In genomic region chr1:34865573-34865972, GRCh38 we compare ENCODE assay signal across 9 cellular contexts. TPM values are rescaled to one million over a fixed set of nuclear protein-coding genes. Genes with fewer than 3 reads are reported as not detected.
A peak's percentile ranks its signal among the peaks of the same experiment; 100 is the strongest.
DNase-seq lines count a peak whose midpoint lies in the region; ATAC-seq, FAIRE-seq and TF ChIP-seq lines count a peak whose summit lies in the region.
"Had no signal": no experiment of that assay in that cellular context is flagged by ENCODE, and none has a peak within 500 bp of the region (broad histone marks: within the 10 kb centered on the region; RNA-seq: fewer than 3 reads in every experiment).

No MANE protein-coding gene starts in this region.

- in situ Hi-C loops in Panc1 (cut with HindIII; ENCODE audit: low pct_unique_long_range_greater_than_20kb, low sequenced_read_pairs): no loop called here

- peaks cover 54% of the 10 kb centered on the region for H3K27me3 Mint-ChIP-seq in Calu3 (ENCODE audit: unreplicated experiment)

- ATAC-seq in Panc1 (no peak), esophagus mucosa (peak; percentile 3), pancreas (peak in 2 of 4 donors; percentile 1 to 24), HG03342 (IDR thresholded peaks at IDR 0.05; ENCODE audit: unreplicated experiment) (no peak)

- no peaks in the 10 kb centered on the region for H3K9me3 Mint-ChIP-seq in Calu3 (ENCODE audit: low read depth, unreplicated experiment)
- H3K9me3 Mint-ChIP-seq: T-helper 1 cell treated with Interleukin-12 subunit alpha and Interleukin-12 subunit beta and Interleukin-4 antibody, amounts not matched to agents 30 μg/mL and 1 μg/mL, for 36 hours had no signal

- WGBS in pancreas, 2 donors: 19 to 22% methylated on average over 20 to 25 of the region's 25 CpGs

- H3K4me3 Mint-ChIP-seq in Calu3 (ENCODE audit: low read depth, unreplicated experiment): peak overlapping the region; percentile 68

- POLR2A ChIA-PET in Panc1 (lab: Charles Lee): no interaction called here

- peaks cover 9% of the 10 kb centered on the region for H3K36me3 Mint-ChIP-seq in Calu3 (ENCODE audit: insufficient read depth, unreplicated experiment)

- H3K27ac ChIP-seq in Panc1 (ENCODE audit: low read length): peak overlapping the region; percentile 72; the same call in 1 of the 2 replicates
- peak overlapping the region; percentile 73 to 86 (median 81) for H3K27ac ChIP-seq in pancreas

- H3K27me3 ChIP-seq in Panc1 (ENCODE audit: control insufficient read depth, insufficient read depth, low read length): peaks cover 1% of the 10 kb centered on the region; the same call in 1 of the 2 replicates
- H3K27me3 ChIP-seq in pancreas: no peaks in the 10 kb centered on the region

- CTCF ChIA-PET in Calu3 (lab: Charles Lee): interaction anchor here (1.1 to 1.8 kb wide), 2 partner anchors 15 to 23 kb away, joined by 4 to 5 read pairs; no protein-coding TSS in a partner anchor
- CTCF ChIA-PET in Panc1 (lab: Charles Lee): interaction anchor here (0.6 to 1.1 kb wide), 3 partner anchors 13 to 101 kb away, joined by 3 to 7 read pairs (median 3); no protein-coding TSS in a partner anchor

- H3K9me3 ChIP-seq in Panc1 (ENCODE audit: control insufficient read depth, insufficient read depth, low read depth, low read length) (no peaks in the 10 kb centered on the region), pancreas (no peaks in the 10 kb centered on the region)

- TF ChIP-seq CTCF in Calu3 (IDR thresholded peaks at IDR 0.05; ENCODE audit: unreplicated experiment) (no peak), Panc1 (IDR thresholded peaks at IDR 0.05) (no peak), pancreas (IDR thresholded peaks at IDR 0.05) (no peak)

- BruUV-seq in Calu3 (replicated peaks; lab: Mats Ljungman, UMichigan) (no TSS peak), Panc1 (replicated peaks; lab: Mats Ljungman, UMichigan) (no TSS peak)

- peak overlapping the region; percentile 53 to 66 for H3K4me3 ChIP-seq in Panc1 (ENCODE audit: low read depth in 2 of 2, low read length in 2 of 2)
- H3K4me3 ChIP-seq in pancreas: peak overlapping the region; percentile 32 to 89 (median 62)

- peak overlapping the region; percentile 22 for H3K27ac Mint-ChIP-seq in Calu3 (ENCODE audit: unreplicated experiment)

- no peaks in the 10 kb centered on the region for H3K4me1 Mint-ChIP-seq in Calu3 (ENCODE audit: low read depth, unreplicated experiment)

- FAIRE-seq in pancreas (lab: Jason Lieb, UNC): no peak

- no peaks in the 10 kb centered on the region for H3K4me1 ChIP-seq in Panc1 (ENCODE audit: control insufficient read depth, insufficient read depth, low read length)
- H3K4me1 ChIP-seq in pancreas: peaks cover 0 to 4% (median 3%) of the 10 kb centered on the region in 3 donors

- no peaks in the 10 kb centered on the region for H3K36me3 ChIP-seq in Panc1 (ENCODE audit: control insufficient read depth, insufficient read depth, low read length)
- H3K36me3 ChIP-seq in pancreas: no peaks in the 10 kb centered on the region

- DNase-seq in Calu3: no peak
- DNase-seq in Panc1 (ENCODE audit: low read depth, low spot score): no peak
- peak in 4 of 6 donors; percentile 23 to 67 (median 48) for DNase-seq in pancreas
- DNase-seq in islet precursor cell: no peak
- no peak for DNase-seq in effector CD4-positive, alpha-beta T cell
- no peak for DNase-seq in HCEC 1CT

- intact Hi-C loops in Calu3 (cut with micrococcal nuclease; ENCODE audit: unreplicated experiment): no loop called here
- intact Hi-C loops in Panc1 (cut with micrococcal nuclease; ENCODE audit: unreplicated experiment): no loop called here
- intact Hi-C loops in pancreas (cut with DNase I): no loop called here

RNA-seq across cellular contexts. Expression of gene SMIM12, which starts 6.0 kb away (rescaled TPM):
- total RNA-seq in Calu3 (2022): 35.8 and 36.8 TPM in 2 replicates
- total RNA-seq in Panc1 (2021; ENCODE audit: unreplicated experiment): 47.5 TPM
- 45.4 TPM for polyA plus RNA-seq in Panc1 (2012; ENCODE audit: insufficient read length)
- total RNA-seq in esophagus mucosa: 40.4 TPM
- total RNA-seq in pancreas: 10 to 100 TPM in 5 of 6 donors, 1 to 10 TPM in 1; 8.3 to 18.5 (median 14.3) TPM
- 10 to 100 TPM in 1 of 2 donors, 1 to 10 TPM in 1; 6.2 to 17.1 TPM for polyA plus RNA-seq in pancreas

Comparison
In these comparisons a context has a peak if more than half of its experiments do, and no peak if none do; other contexts are left out.
1. DNase-seq: peak in pancreas (4 of 6); none in Calu3 (single experiment), Panc1 (single experiment), islet precursor cell (single experiment), effector CD4-positive, alpha-beta T cell (single experiment) and HCEC 1CT (single experiment).